In genomic region chr1:75392278-75392677, GRCh38 we compare ENCODE assay signal across 15 cellular contexts.
DNase-seq lines count a peak whose midpoint lies in the region; ATAC-seq, FAIRE-seq and TF ChIP-seq lines count a peak whose summit lies in the region.
"Had no signal": no experiment of that assay in that cellular context is flagged by ENCODE, and none has a peak within 500 bp of the region (broad histone marks: within the 10 kb centered on the region; RNA-seq: fewer than 3 reads in every experiment).

No MANE protein-coding gene starts in this region.

- no peak overlapping the region for H3K27ac ChIP-seq in pancreas
- no peak overlapping the region for H3K27ac ChIP-seq in H9 (ENCODE audit: insufficient read length, low read depth, low read length)
- H3K27ac ChIP-seq: suprapubic skin had no signal

- H3K23me2 ChIP-seq in H9 (ENCODE audit: insufficient read length, low read depth, low read length, poor library complexity, severe bottlenecking): no peaks in the 10 kb centered on the region

- no peak overlapping the region for H2BK12ac ChIP-seq in H9 (ENCODE audit: insufficient read length, low read depth, low read length)

- H3K4me3 ChIP-seq in pancreas: no peak overlapping the region
- H3K4me3 ChIP-seq: suprapubic skin had no signal

- H2BK120ac ChIP-seq in H9 (ENCODE audit: low read depth, low read length, poor library complexity, severe bottlenecking): no peak overlapping the region

- FAIRE-seq in pancreas (lab: Jason Lieb, UNC): no peak

- H3K79me2 ChIP-seq in H9 (ENCODE audit: insufficient read depth, low read length): no peaks in the 10 kb centered on the region

- H3K4me2 ChIP-seq in H9 (ENCODE audit: insufficient read depth, insufficient read length, low read length): no peak overlapping the region

- H2AFZ ChIP-seq in H9 (ENCODE audit: low read length): no peak overlapping the region

- H2BK5ac ChIP-seq in H9 (ENCODE audit: insufficient read length, low read length): no peak overlapping the region

- no peak overlapping the region for H4K5ac ChIP-seq in H9 (ENCODE audit: insufficient read length, low read depth, low read length)

- H3K18ac ChIP-seq in H9 (ENCODE audit: insufficient read length, low read depth, low read length): no peak overlapping the region

- no peaks in the 10 kb centered on the region for H3K9me3 ChIP-seq in pancreas
- H3K9me3 ChIP-seq in H9 (ENCODE audit: control insufficient read depth, low read depth, low read length): no peaks in the 10 kb centered on the region

- H4K8ac ChIP-seq in H9 (replicated peaks; ENCODE audit: insufficient read length, low read depth, low read length): no peak overlapping the region

- H3K56ac ChIP-seq in H9 (ENCODE audit: insufficient read length, low read depth, low read length): no peak overlapping the region

- ATAC-seq in GM19328 (IDR thresholded peaks at IDR 0.05; ENCODE audit: unreplicated experiment) (peak; percentile 70), HG02588 (IDR thresholded peaks at IDR 0.05; ENCODE audit: unreplicated experiment) (peak; percentile 96), HG03159 (IDR thresholded peaks at IDR 0.05; ENCODE audit: unreplicated experiment) (peak; percentile 92), naive B cell (ENCODE audit: low read depth in 2 of 2) (peak; percentile 27 to 40), pancreas (no peak)
- ATAC-seq: naive thymus-derived CD4-positive, alpha-beta T cell; PC-3 had no signal

- no peak for DNase-seq in naive B cell
- no peak for DNase-seq in islet precursor cell
- DNase-seq in pancreas: no peak
- DNase-seq in H9: no peak
- no peak for DNase-seq in endothelial cell (ENCODE audit: low spot score)
- DNase-seq: activated naive CD8-positive, alpha-beta T cell treated with anti-CD3 and anti-CD28 coated beads for 36 hours; MM.1S; naive thymus-derived CD4-positive, alpha-beta T cell; PC-3 had no signal

- H3K9ac ChIP-seq in H9 (ENCODE audit: extremely low read depth, insufficient read length, low read length): no peak overlapping the region

- no peak overlapping the region for H3T11ph ChIP-seq in H9 (ENCODE audit: low read length)

- H3K4me1 ChIP-seq in pancreas (no peaks in the 10 kb centered on the region), H9 (ENCODE audit: insufficient read depth, low read length) (no peaks in the 10 kb centered on the region)
- H3K4me1 ChIP-seq: suprapubic skin had no signal

- H3K27me3 Mint-ChIP-seq in naive B cell (no peaks in the 10 kb centered on the region), H9 (ENCODE audit: low read depth) (no peaks in the 10 kb centered on the region), endothelial cell (ENCODE audit: unreplicated experiment) (no peaks in the 10 kb centered on the region)
- H3K27me3 Mint-ChIP-seq: activated naive CD8-positive, alpha-beta T cell treated with anti-CD3 and anti-CD28 coated beads for 36 hours; dendritic cell treated with granulocyte-macrophage colony-stimulating factor and Interleukin-4, amounts not matched to agents 40 ng/mL and 50 ng/mL, for 4 days; naive thymus-derived CD4-positive, alpha-beta T cell had no signal

- no peak overlapping the region for H3K14ac ChIP-seq in H9 (ENCODE audit: insufficient read depth, low read length)

- H3K27me3 ChIP-seq in pancreas (no peaks in the 10 kb centered on the region), H9 (ENCODE audit: insufficient read depth, low read length) (no peaks in the 10 kb centered on the region)
- H3K27me3 ChIP-seq: suprapubic skin had no signal

- no peaks in the 10 kb centered on the region for H4K20me1 ChIP-seq in H9 (ENCODE audit: control insufficient read depth, insufficient read depth, insufficient read length)

- no peak overlapping the region for H3K4ac ChIP-seq in H9 (ENCODE audit: low read depth, low read length)

- intact Hi-C loops in pancreas (cut with DNase I): no loop called here

- H3K4me3 Mint-ChIP-seq in naive B cell (no peak overlapping the region), H9 (no peak overlapping the region), endothelial cell (ENCODE audit: unreplicated experiment) (no peak overlapping the region)
- H3K4me3 Mint-ChIP-seq: activated naive CD8-positive, alpha-beta T cell treated with anti-CD3 and anti-CD28 coated beads for 36 hours; dendritic cell treated with granulocyte-macrophage colony-stimulating factor and Interleukin-4, amounts not matched to agents 40 ng/mL and 50 ng/mL, for 4 days; naive thymus-derived CD4-positive, alpha-beta T cell; T-helper 2 cell treated with Interferon-gamma antibody and Interleukin-4, amounts not matched to agents 5 μg/mL and 100 μg/mL, for 36 hours had no signal

- H3K4me1 Mint-ChIP-seq in naive B cell (no peaks in the 10 kb centered on the region), H9 (no peaks in the 10 kb centered on the region), endothelial cell (ENCODE audit: unreplicated experiment) (no peaks in the 10 kb centered on the region)
- H3K4me1 Mint-ChIP-seq: activated naive CD8-positive, alpha-beta T cell treated with anti-CD3 and anti-CD28 coated beads for 36 hours; naive thymus-derived CD4-positive, alpha-beta T cell had no signal

- H3K27ac Mint-ChIP-seq in naive B cell: no peak overlapping the region
- no peak overlapping the region for H3K27ac Mint-ChIP-seq in H9
- no peak overlapping the region for H3K27ac Mint-ChIP-seq in endothelial cell (ENCODE audit: unreplicated experiment)
- H3K27ac Mint-ChIP-seq: activated naive CD8-positive, alpha-beta T cell treated with anti-CD3 and anti-CD28 coated beads for 36 hours; dendritic cell treated with granulocyte-macrophage colony-stimulating factor and Interleukin-4, amounts not matched to agents 40 ng/mL and 50 ng/mL, for 4 days; naive thymus-derived CD4-positive, alpha-beta T cell; T-helper 2 cell treated with Interferon-gamma antibody and Interleukin-4, amounts not matched to agents 5 μg/mL and 100 μg/mL, for 36 hours had no signal

- no peak for TF ChIP-seq CTCF in pancreas (IDR thresholded peaks at IDR 0.05)
- TF ChIP-seq CTCF in H9 (conservative IDR thresholded peaks at IDR 0.05): no peak
- no peak for TF ChIP-seq CTCF in endothelial cell (IDR thresholded peaks at IDR 0.05; ENCODE audit: unreplicated experiment)

- H2BK20ac ChIP-seq in H9 (ENCODE audit: low read depth, low read length, poor library complexity, severe bottlenecking): no peak overlapping the region

- no peaks in the 10 kb centered on the region for H3K79me1 ChIP-seq in H9 (ENCODE audit: insufficient read depth, low read depth, low read length, poor library complexity, severe bottlenecking)

- H3K23ac ChIP-seq in H9 (ENCODE audit: insufficient read length, low read depth, low read length): no peak overlapping the region

- H3K36me3 Mint-ChIP-seq in naive B cell: peaks cover 0 to 5% of the 10 kb centered on the region in 2 donors
- H3K36me3 Mint-ChIP-seq in H9 (ENCODE audit: insufficient read depth in 1 of 3, low read depth in 3 of 3): peaks cover 0 to 16% (median 7%) of the 10 kb centered on the region in 3 experiments
- no peaks in the 10 kb centered on the region for H3K36me3 Mint-ChIP-seq in endothelial cell (ENCODE audit: low read depth, unreplicated experiment)
- H3K36me3 Mint-ChIP-seq: activated naive CD8-positive, alpha-beta T cell treated with anti-CD3 and anti-CD28 coated beads for 36 hours; naive thymus-derived CD4-positive, alpha-beta T cell had no signal

- H3K36me3 ChIP-seq in pancreas: no peaks in the 10 kb centered on the region
- H3K36me3 ChIP-seq: suprapubic skin had no signal

- H4K91ac ChIP-seq in H9 (ENCODE audit: insufficient read length, low read depth, low read length): no peak overlapping the region

- WGBS in pancreas, 2 donors: 25 to 28% methylated on average over 1 of the region's 1 CpG
- WGBS in H9 (ENCODE audit: extremely low coverage, insufficient read length, low lambda C conversion rate): no CpG with 5 or more reads among the region's 1 CpG

- H2AK5ac ChIP-seq in H9 (ENCODE audit: insufficient read length, low read length): no peak overlapping the region

- H3K9me3 Mint-ChIP-seq in naive B cell (peaks cover 5 to 32% (median 17%) of the 10 kb centered on the region in 7 donors), H9 (peaks cover 20 to 22% of the 10 kb centered on the region in 2 experiments), endothelial cell (ENCODE audit: unreplicated experiment) (no peaks in the 10 kb centered on the region)

- no peak overlapping the region for H2BK15ac ChIP-seq in H9 (ENCODE audit: low read depth, low read length)

Comparison
In these comparisons a context has a peak if more than half of its experiments do, and no peak if none do; other contexts are left out.
1. ATAC-seq: peak in GM19328 (single experiment), HG02588 (single experiment), HG03159 (single experiment) and naive B cell (2 of 2); none in pancreas (0 of 4).